In the genomic region with DNA sequence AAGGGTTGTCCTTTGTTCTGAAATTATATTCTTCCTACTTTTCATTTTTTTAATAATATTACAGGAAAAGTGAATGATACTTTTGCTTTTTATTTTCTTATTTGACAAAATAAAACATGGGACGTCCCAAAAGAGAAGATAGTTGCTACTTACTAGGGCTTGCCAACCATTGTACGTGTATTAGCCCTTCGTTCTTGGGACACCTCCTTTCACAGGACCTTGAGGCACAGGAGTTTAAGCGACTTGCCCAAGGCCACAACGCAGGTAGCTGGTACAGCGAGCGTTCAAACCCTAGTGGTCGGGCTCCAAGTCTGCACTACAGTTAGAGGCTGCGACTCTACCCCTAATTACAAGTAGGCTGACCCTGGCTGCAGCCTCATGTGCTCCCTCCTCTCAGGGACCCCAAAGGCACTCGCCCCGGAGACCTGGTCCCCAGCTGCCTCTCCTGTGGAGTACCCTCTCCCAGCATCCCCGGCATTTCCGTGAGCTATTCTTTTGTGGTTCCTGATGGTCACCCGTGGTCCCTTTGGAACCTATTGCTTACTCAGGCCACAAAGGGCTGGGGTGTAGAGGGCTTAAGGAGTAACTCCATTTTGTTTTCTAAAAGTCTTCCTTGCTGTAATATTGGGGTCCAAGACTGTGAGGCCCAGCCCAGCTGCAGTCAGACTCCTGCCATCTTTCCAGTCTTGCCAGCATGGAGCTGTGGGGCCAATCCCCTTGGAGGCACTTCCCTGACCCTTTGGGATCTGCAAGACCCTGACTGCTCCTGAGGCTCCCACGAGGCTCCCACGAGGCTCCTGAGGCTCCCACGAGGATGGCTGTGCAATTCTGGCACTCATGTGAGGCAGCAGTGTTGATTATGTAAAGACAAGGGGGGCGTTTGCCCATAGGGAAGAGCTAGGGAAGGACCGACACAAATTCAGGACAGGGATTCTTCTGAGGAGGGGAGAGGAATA, we compare ENCODE assay signal across 24 cellular contexts. TPM values are rescaled to one million over a fixed set of nuclear protein-coding genes. Genes with fewer than 3 reads are reported as not detected.
DNase-seq lines count a peak whose midpoint lies in the region; ATAC-seq, FAIRE-seq and TF ChIP-seq lines count a peak whose summit lies in the region.
"Had no signal": no experiment of that assay in that cellular context is flagged by ENCODE, and none has a peak within 500 bp of the region (broad histone marks: within the 10 kb centered on the region; RNA-seq: fewer than 3 reads in every experiment).

No MANE protein-coding gene starts in this region.

- H3K56ac ChIP-seq in H9 (ENCODE audit: insufficient read length, low read depth, low read length) = no peak overlapping the region
- no peak overlapping the region for H3K56ac ChIP-seq in H1 (replicated peaks; ENCODE audit: insufficient read length, low read depth, low read length)

- H2BK15ac ChIP-seq in H9 (ENCODE audit: low read depth, low read length) (no peak overlapping the region), H1 (ENCODE audit: low read length) (no peak overlapping the region)

- no peak overlapping the region for H3K4me3 Mint-ChIP-seq in H9
- no peak overlapping the region for H3K4me3 Mint-ChIP-seq in neural progenitor cell
- H3K4me3 Mint-ChIP-seq: B cell; CD8-positive, alpha-beta T cell; HFFc6; IgD-negative memory B cell had no signal

- no peak for TF ChIP-seq EP300 in H1 (IDR thresholded peaks at IDR 0.05; ENCODE audit: borderline replicate concordance in 1 of 2, low read depth in 2 of 2, low read length in 2 of 2)

- H3K9me3 Mint-ChIP-seq in H9 = no peaks in the 10 kb centered on the region
- no peaks in the 10 kb centered on the region for H3K9me3 Mint-ChIP-seq in neural progenitor cell
- H3K9me3 Mint-ChIP-seq: CD8-positive, alpha-beta T cell; HFFc6; IgD-negative memory B cell had no signal

- H3K4me1 ChIP-seq in H9 (ENCODE audit: insufficient read depth, low read length) = no peaks in the 10 kb centered on the region
- peaks cover 0 to 3% (median 0%) of the 10 kb centered on the region in 4 experiments; a peak in 1 of 7 replicates for H3K4me1 ChIP-seq in H1 (replicated peaks in 1 of 4; ENCODE audit: control insufficient read depth in 3 of 4, insufficient read depth in 4 of 4, low read length in 3 of 4)
- H3K4me1 ChIP-seq in neural progenitor cell = peaks cover under 1% of the 10 kb centered on the region
- no peaks in the 10 kb centered on the region for H3K4me1 ChIP-seq in right lobe of liver

- H4K20me1 ChIP-seq in H9 (ENCODE audit: control insufficient read depth, insufficient read depth, insufficient read length) = no peaks in the 10 kb centered on the region
- no peaks in the 10 kb centered on the region for H4K20me1 ChIP-seq in H1 (replicated peaks in 1 of 2; ENCODE audit: control insufficient read depth in 1 of 2, insufficient read depth in 2 of 2, low read length in 2 of 2)
- H4K20me1 ChIP-seq in neural progenitor cell (ENCODE audit: low read depth) = no peaks in the 10 kb centered on the region
- H4K20me1 ChIP-seq: BLaER1 treated with 17β-estradiol and CSF1 and Interleukin-3, amounts not matched to agents 10 nM and 100 nM had no signal

- H3K36me3 ChIP-seq in H1 (ENCODE audit: control insufficient read depth in 2 of 4, insufficient read depth in 4 of 4, low read length in 3 of 4) (no peaks in the 10 kb centered on the region), neural progenitor cell (no peaks in the 10 kb centered on the region), right lobe of liver (no peaks in the 10 kb centered on the region)
- H3K36me3 ChIP-seq: BLaER1 treated with 17β-estradiol and CSF1 and Interleukin-3, amounts not matched to agents 10 nM and 100 nM had no signal

- H3T11ph ChIP-seq in H9 (ENCODE audit: low read length) = no peak overlapping the region

- H3K27ac Mint-ChIP-seq in H9 (peak overlapping the region in 1 of 3 experiments; percentile 15; a peak in 1 of 7 replicates), neural progenitor cell (peak overlapping the region; percentile 64)
- H3K27ac Mint-ChIP-seq: B cell; CD8-positive, alpha-beta T cell; HFFc6 had no signal

- no CpG with 5 or more reads among the region's 19 CpGs for WGBS in H9 (ENCODE audit: extremely low coverage, insufficient read length, low lambda C conversion rate)
- 80% methylated on average over 19 of the region's 19 CpGs; no CpG with 5 or more reads in 1 of the 2 experiments for WGBS in H1 (ENCODE audit: extremely low coverage in 1 of 2, insufficient coverage in 1 of 2, insufficient read length in 1 of 2, insufficient replicate concordance in 2 of 2, low coverage in 1 of 2, low lambda C conversion rate in 2 of 2, missing lambda C conversion rate in 1 of 2), 2 experiments
- WGBS in right lobe of liver (ENCODE audit: insufficient coverage, low coverage, low lambda C conversion rate, missing lambda C conversion rate) = 67% methylated on average over 13 of the region's 19 CpGs

- no peak for ATAC-seq in activated CD4-positive, CD25-positive, alpha-beta regulatory T cell treated with anti-CD3 and anti-CD28 coated beads, Interleukin-2, amount 50 U/mL, for 24 hours
- no peak for ATAC-seq in right lobe of liver
- ATAC-seq: CD8-positive, alpha-beta T cell; HepG2 had no signal

- intact Hi-C loops in right lobe of liver (cut with DNase I) = no loop called here

- CTCF ChIA-PET in H1 (lab: Charles Lee; ENCODE audit: partially characterized antibody) = interaction anchor here (0.7 to 5.6 kb wide), 13 partner anchors 9 to 108 kb away, joined by 3 to 36 read pairs (median 8); no protein-coding TSS in a partner anchor

- H2BK120ac ChIP-seq in H9 (ENCODE audit: low read depth, low read length, poor library complexity, severe bottlenecking) = no peak overlapping the region
- no peak overlapping the region for H2BK120ac ChIP-seq in H1 (replicated peaks; ENCODE audit: low read depth, low read length)

- H2BK12ac ChIP-seq in H9 (ENCODE audit: insufficient read length, low read depth, low read length) (no peak overlapping the region), H1 (ENCODE audit: low read depth, low read length) (no peak overlapping the region)

- H3K4me2 ChIP-seq in H9 (ENCODE audit: insufficient read depth, insufficient read length, low read length) (no peak overlapping the region), H1 (ENCODE audit: insufficient read depth in 1 of 2, low read depth in 2 of 2, low read length in 2 of 2) (no peak overlapping the region), neural progenitor cell (no peak overlapping the region)

- no peak for TF ChIP-seq POLR2A in H1 (IDR thresholded peaks at IDR 0.05; ENCODE audit: control extremely low read depth in 1 of 2, low read depth in 2 of 2, low read length in 2 of 2)
- TF ChIP-seq POLR2A in right lobe of liver (IDR thresholded peaks at IDR 0.05) = no peak

- H4K5ac ChIP-seq in H9 (ENCODE audit: insufficient read length, low read depth, low read length) = no peak overlapping the region
- H4K5ac ChIP-seq in H1 (ENCODE audit: insufficient read length, low read depth, low read length) = no peak overlapping the region

- H3K9me3 ChIP-seq in H9 (ENCODE audit: control insufficient read depth, low read depth, low read length) = no peaks in the 10 kb centered on the region
- H3K9me3 ChIP-seq in H1 (ENCODE audit: insufficient read depth in 2 of 2, low read depth in 1 of 2, low read length in 1 of 2) = no peaks in the 10 kb centered on the region
- no peaks in the 10 kb centered on the region for H3K9me3 ChIP-seq in neural progenitor cell (ENCODE audit: low read depth)
- H3K9me3 ChIP-seq in right lobe of liver = no peaks in the 10 kb centered on the region
- H3K9me3 ChIP-seq: BLaER1 treated with 17β-estradiol and CSF1 and Interleukin-3, amounts not matched to agents 10 nM and 100 nM had no signal

- H3F3A ChIP-seq in neural progenitor cell (ENCODE audit: low read depth) = no peaks in the 10 kb centered on the region

- H4K8ac ChIP-seq in H9 (replicated peaks; ENCODE audit: insufficient read length, low read depth, low read length) (no peak overlapping the region), H1 (ENCODE audit: extremely low read depth, insufficient read depth, low read length) (no peak overlapping the region)

- H2AK5ac ChIP-seq in H9 (ENCODE audit: insufficient read length, low read length) (no peak overlapping the region), H1 (ENCODE audit: low read depth, low read length) (no peak overlapping the region)

- H3K79me1 ChIP-seq in H9 (ENCODE audit: insufficient read depth, low read depth, low read length, poor library complexity, severe bottlenecking) = no peaks in the 10 kb centered on the region
- no peaks in the 10 kb centered on the region for H3K79me1 ChIP-seq in H1 (ENCODE audit: low read depth, low read length)

- H3K23me2 ChIP-seq in H9 (ENCODE audit: insufficient read length, low read depth, low read length, poor library complexity, severe bottlenecking) (no peaks in the 10 kb centered on the region), H1 (ENCODE audit: low read depth, low read length) (no peaks in the 10 kb centered on the region)

- H4K91ac ChIP-seq in H9 (ENCODE audit: insufficient read length, low read depth, low read length) (no peak overlapping the region), H1 (replicated peaks; ENCODE audit: insufficient read length, low read length) (no peak overlapping the region)

- no peak overlapping the region for H3K27ac ChIP-seq in H9 (ENCODE audit: insufficient read length, low read depth, low read length)
- H3K27ac ChIP-seq in H1 (ENCODE audit: low read depth, low read length) = no peak overlapping the region
- H3K27ac ChIP-seq in neural progenitor cell = no peak overlapping the region
- H3K27ac ChIP-seq in right lobe of liver = no peak overlapping the region
- H3K27ac ChIP-seq: BLaER1 treated with 17β-estradiol and CSF1 and Interleukin-3, amounts not matched to agents 10 nM and 100 nM had no signal

- no peak overlapping the region for H2AFZ ChIP-seq in H9 (ENCODE audit: low read length)
- H2AFZ ChIP-seq in H1 (ENCODE audit: low read length) = no peak overlapping the region
- no peak overlapping the region for H2AFZ ChIP-seq in neural progenitor cell (replicated peaks)

- POLR2A ChIA-PET in H1 (lab: Charles Lee; ENCODE audit: partially characterized antibody) = interaction anchor here (1.4 to 2.5 kb wide), 3 partner anchors 10 to 37 kb away, joined by 4 to 5 read pairs (median 5); no protein-coding TSS in a partner anchor

- no peaks in the 10 kb centered on the region for H3K27me3 ChIP-seq in H9 (ENCODE audit: insufficient read depth, low read length)
- H3K27me3 ChIP-seq in H1 (replicated peaks in 1 of 4; ENCODE audit: control insufficient read depth in 3 of 4, extremely low read depth in 1 of 4, insufficient read depth in 3 of 4, low read length in 3 of 4) = no peaks in the 10 kb centered on the region
- H3K27me3 ChIP-seq in neural progenitor cell = no peaks in the 10 kb centered on the region
- no peaks in the 10 kb centered on the region for H3K27me3 ChIP-seq in right lobe of liver
- H3K27me3 ChIP-seq: BLaER1 treated with 17β-estradiol and CSF1 and Interleukin-3, amounts not matched to agents 10 nM and 100 nM had no signal

- H2BK5ac ChIP-seq in H9 (ENCODE audit: insufficient read length, low read length) (no peak overlapping the region), H1 (ENCODE audit: low read depth, low read length) (no peak overlapping the region)

- H3K18ac ChIP-seq in H9 (ENCODE audit: insufficient read length, low read depth, low read length) (no peak overlapping the region), H1 (ENCODE audit: extremely low read depth, low read length) (no peak overlapping the region)

- TF ChIP-seq CTCF in H9 (conservative IDR thresholded peaks at IDR 0.05) (peak; percentile 21; the same call in 2 of the 3 replicates), H1 (IDR thresholded peaks at IDR 0.05; ENCODE audit: control extremely low read depth in 1 of 3, insufficient read depth in 1 of 3, low read depth in 1 of 3, low read length in 3 of 3) (peak in 2 of 3 experiments; percentile 15; a peak in 3 of 4 replicates), neural progenitor cell (IDR thresholded peaks at IDR 0.05) (no peak), right lobe of liver (IDR thresholded peaks at IDR 0.05) (no peak)

- DNase-seq in H9 (no peak), H1 (ENCODE audit: low read depth in 1 of 2, low spot score in 2 of 2) (no peak), neural progenitor cell (ENCODE audit: low spot score) (no peak), NCI-H146 treated with DMSO at 0.1 percent for 48 hours (lab: John Stamatoyannopoulos, UW; ENCODE audit: unreplicated experiment) (no peak), T-helper 1 cell (no peak), right lobe of liver (no peak)
- DNase-seq: Calu3; CD8-positive, alpha-beta T cell; DMS53; DND-41; EL; GOT3; HCEC 1CT; HFFc6; KBM-7 had no signal

- no peak overlapping the region for H3K14ac ChIP-seq in H9 (ENCODE audit: insufficient read depth, low read length)
- H3K14ac ChIP-seq in H1 (ENCODE audit: insufficient read length) = no peak overlapping the region

- TF ChIP-seq RAD21 in H1 (IDR thresholded peaks at IDR 0.05 in 1 of 2, conservative IDR thresholded peaks at IDR 0.05 in 1 of 2; ENCODE audit: low read depth in 2 of 2, low read length in 2 of 2) = peak in 1 of 2 experiments; percentile 23; a peak in 1 of 4 replicates

- H3K4ac ChIP-seq in H9 (ENCODE audit: low read depth, low read length) (no peak overlapping the region), H1 (replicated peaks; ENCODE audit: insufficient read length, low read depth, low read length) (no peak overlapping the region)

- H3K4me3 ChIP-seq in H1 (ENCODE audit: extremely low read depth in 1 of 4, insufficient read depth in 2 of 4, low read depth in 3 of 4, low read length in 4 of 4) (no peak overlapping the region), neural progenitor cell (no peak overlapping the region), right lobe of liver (no peak overlapping the region)
- H3K4me3 ChIP-seq: BLaER1 treated with 17β-estradiol and CSF1 and Interleukin-3, amounts not matched to agents 10 nM and 100 nM had no signal

- H3K79me2 ChIP-seq in H9 (ENCODE audit: insufficient read depth, low read length) = no peaks in the 10 kb centered on the region
- H3K79me2 ChIP-seq in H1 (ENCODE audit: control insufficient read depth in 1 of 2, insufficient read depth in 2 of 2, low read length in 2 of 2) = no peaks in the 10 kb centered on the region
- H3K79me2 ChIP-seq in neural progenitor cell (ENCODE audit: low read depth) = no peaks in the 10 kb centered on the region

- FAIRE-seq in H1 (lab: Jason Lieb, UNC) = no peak
- FAIRE-seq: G401.6, GM12891, GM19239, HepG2 had no signal

- H3K9ac ChIP-seq in H9 (ENCODE audit: extremely low read depth, insufficient read length, low read length) = no peak overlapping the region
- no peak overlapping the region for H3K9ac ChIP-seq in H1 (replicated peaks in 1 of 4; ENCODE audit: extremely low read depth in 1 of 4, low read depth in 3 of 4, low read length in 3 of 4)
- no peak overlapping the region for H3K9ac ChIP-seq in neural progenitor cell
- H3K9ac ChIP-seq: BLaER1 treated with 17β-estradiol and CSF1 and Interleukin-3, amounts not matched to agents 10 nM and 100 nM had no signal

- H3K23ac ChIP-seq in H9 (ENCODE audit: insufficient read length, low read depth, low read length) (no peak overlapping the region), H1 (ENCODE audit: insufficient read length) (no peak overlapping the region)

- H3K27me3 Mint-ChIP-seq in H9 (ENCODE audit: low read depth) = peaks cover 2% of the 10 kb centered on the region
- H3K27me3 Mint-ChIP-seq in neural progenitor cell (ENCODE audit: insufficient read depth, low read depth) = peaks cover 7% of the 10 kb centered on the region

- H3K4me1 Mint-ChIP-seq in H9 (peaks cover 10 to 14% of the 10 kb centered on the region in 2 experiments), neural progenitor cell (peaks cover 3% of the 10 kb centered on the region)
- H3K4me1 Mint-ChIP-seq: B cell had no signal

- H3K36me3 Mint-ChIP-seq in H9 (ENCODE audit: insufficient read depth in 1 of 3, low read depth in 3 of 3) = no peaks in the 10 kb centered on the region
- H3K36me3 Mint-ChIP-seq in neural progenitor cell = no peaks in the 10 kb centered on the region
- H3K36me3 Mint-ChIP-seq: CD8-positive, alpha-beta T cell; IgD-negative memory B cell had no signal

- H2BK20ac ChIP-seq in H9 (ENCODE audit: low read depth, low read length, poor library complexity, severe bottlenecking) (no peak overlapping the region), H1 (ENCODE audit: low read length) (no peak overlapping the region)

RNA-seq across cellular contexts. Expression of gene IQSEC3, which starts 49.7 kb away (rescaled TPM):
- total RNA-seq in H9 (2021) (0.50 and 0.55 TPM in 2 replicates), neural progenitor cell (ENCODE audit: low replicate concordance) (0.09 and 1.0 TPM in 2 replicates), right lobe of liver (under 1 TPM in 5 of 6 experiments, not detected in 1; 0.05 to 0.64 (median 0.15) TPM)
- 3.1 and 3.6 TPM in 2 replicates for total RNA-seq in H1 (2021; fragmentation: NEBNext Ultra II Directional; extraction: Animal tissue kit (Norgen Biotek cat#: 25700))
- polyA plus RNA-seq in H1 (2011; rRNA removed) = 1.2 and 2.2 TPM in 2 replicates
- 2.0 TPM for polyA plus RNA-seq in H1 (2011; cell fraction: cytosol; rRNA removed)
- polyA plus RNA-seq in H1 (2011; cell fraction: nucleus; rRNA removed) = 6.2 TPM
- polyA plus RNA-seq in H1 (2012, experiment 1 of 2) = 1.1 to 3.1 TPM (median 2.0 TPM) in 4 replicates
- polyA plus RNA-seq in H1 (2012, experiment 2 of 2) = 5.0 TPM
- 2.8 TPM for polyA plus RNA-seq in H1 (2013, experiment 1 of 2)
- polyA plus RNA-seq in H1 (2013, experiment 2 of 2) = 2.0 TPM
- polyA minus RNA-seq in H1 (2011; rRNA and poly(A)+ RNA removed) = 1.9 and 3.2 TPM in 2 replicates
- 1.9 TPM for polyA minus RNA-seq in H1 (2011; cell fraction: cytosol; rRNA and poly(A)+ RNA removed)
- 4.0 TPM for polyA minus RNA-seq in H1 (2011; cell fraction: nucleus; rRNA and poly(A)+ RNA removed)
- total RNA-seq: A172, Calu3, HepG2, HFFc6 had no signal
- polyA plus RNA-seq: HepG2, IgD-negative memory B cell had no signal

Comparison
In these comparisons a context has a peak if more than half of its experiments do, and no peak if none do; other contexts are left out.
1. CTCF ChIP-seq: peak in H9 (single experiment) and H1 (2 of 3); none in neural progenitor cell (single experiment) and right lobe of liver (0 of 4).